In the genomic region with DNA sequence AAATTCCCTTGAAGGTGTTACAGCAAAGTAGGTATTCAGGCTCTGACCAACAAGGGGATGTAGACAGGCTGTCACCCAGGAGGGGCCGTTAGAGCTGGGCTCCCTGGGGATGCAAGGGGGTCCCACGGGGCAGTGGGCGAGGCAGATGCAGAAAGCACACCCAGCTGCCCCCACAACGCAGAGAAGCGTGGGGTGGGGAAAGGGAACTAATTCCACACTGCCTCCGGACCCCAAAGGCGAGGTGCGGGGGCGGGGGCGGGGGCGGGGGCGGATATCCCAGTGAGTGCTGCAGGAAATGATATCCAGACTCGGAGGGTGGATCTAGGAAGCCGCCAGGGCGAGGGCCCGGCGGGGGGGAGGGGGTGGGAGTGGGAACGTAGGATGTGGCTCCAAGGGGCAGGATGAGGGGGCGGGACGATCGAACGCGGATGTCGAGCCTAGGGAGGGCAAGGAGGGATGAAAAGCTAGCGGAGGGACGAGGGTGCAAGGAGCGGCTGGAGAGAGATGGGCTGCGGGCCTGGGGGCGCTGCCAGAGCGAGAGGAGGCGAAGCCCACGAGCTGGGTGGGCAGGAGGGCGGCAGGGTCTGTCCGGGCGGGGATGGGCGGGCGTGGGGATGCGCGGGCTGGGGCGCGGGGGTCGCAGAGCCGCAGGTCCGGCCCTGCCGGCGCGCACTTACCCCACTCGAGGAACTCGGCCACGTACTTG, we compare ENCODE assay signal across 1 cellular context.
A peak's percentile ranks its signal among the peaks of the same experiment; 100 is the strongest.
TF ChIP-seq lines count a peak whose summit lies in the region.

No MANE protein-coding gene starts in this region.

TF ChIP-seq in HepG2, 621 proteins besides CTCF, POLR2A, EP300 and RAD21:
- TF ChIP-seq, protein P1, sequence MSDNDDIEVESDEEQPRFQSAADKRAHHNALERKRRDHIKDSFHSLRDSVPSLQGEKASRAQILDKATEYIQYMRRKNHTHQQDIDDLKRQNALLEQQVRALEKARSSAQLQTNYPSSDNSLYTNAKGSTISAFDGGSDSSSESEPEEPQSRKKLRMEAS (IDR thresholded peaks at IDR 0.05), result peak; percentile 9; the same call in 1 of the 2 replicates
- TF ChIP-seq, protein P2, sequence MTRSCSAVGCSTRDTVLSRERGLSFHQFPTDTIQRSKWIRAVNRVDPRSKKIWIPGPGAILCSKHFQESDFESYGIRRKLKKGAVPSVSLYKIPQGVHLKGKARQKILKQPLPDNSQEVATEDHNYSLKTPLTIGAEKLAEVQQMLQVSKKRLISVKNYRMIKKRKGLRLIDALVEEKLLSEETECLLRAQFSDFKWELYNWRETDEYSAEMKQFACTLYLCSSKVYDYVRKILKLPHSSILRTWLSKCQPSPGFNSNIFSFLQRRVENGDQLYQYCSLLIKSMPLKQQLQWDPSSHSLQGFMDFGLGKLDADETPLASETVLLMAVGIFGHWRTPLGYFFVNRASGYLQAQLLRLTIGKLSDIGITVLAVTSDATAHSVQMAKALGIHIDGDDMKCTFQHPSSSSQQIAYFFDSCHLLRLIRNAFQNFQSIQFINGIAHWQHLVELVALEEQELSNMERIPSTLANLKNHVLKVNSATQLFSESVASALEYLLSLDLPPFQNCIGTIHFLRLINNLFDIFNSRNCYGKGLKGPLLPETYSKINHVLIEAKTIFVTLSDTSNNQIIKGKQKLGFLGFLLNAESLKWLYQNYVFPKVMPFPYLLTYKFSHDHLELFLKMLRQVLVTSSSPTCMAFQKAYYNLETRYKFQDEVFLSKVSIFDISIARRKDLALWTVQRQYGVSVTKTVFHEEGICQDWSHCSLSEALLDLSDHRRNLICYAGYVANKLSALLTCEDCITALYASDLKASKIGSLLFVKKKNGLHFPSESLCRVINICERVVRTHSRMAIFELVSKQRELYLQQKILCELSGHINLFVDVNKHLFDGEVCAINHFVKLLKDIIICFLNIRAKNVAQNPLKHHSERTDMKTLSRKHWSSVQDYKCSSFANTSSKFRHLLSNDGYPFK (CRISPR knock-in tag; IDR thresholded peaks at IDR 0.05; ENCODE audit: borderline replicate concordance), result no peak
- TF ChIP-seq SP2 (CRISPR knock-in tag; IDR thresholded peaks at IDR 0.05), result peak; percentile 33; the same call in 1 of the 2 replicates
- peak; percentile 25; the same call in 1 of the 2 replicates for TF ChIP-seq SAP130 (CRISPR knock-in tag; IDR thresholded peaks at IDR 0.05; ENCODE audit: low read depth)
- TF ChIP-seq, protein P3, sequence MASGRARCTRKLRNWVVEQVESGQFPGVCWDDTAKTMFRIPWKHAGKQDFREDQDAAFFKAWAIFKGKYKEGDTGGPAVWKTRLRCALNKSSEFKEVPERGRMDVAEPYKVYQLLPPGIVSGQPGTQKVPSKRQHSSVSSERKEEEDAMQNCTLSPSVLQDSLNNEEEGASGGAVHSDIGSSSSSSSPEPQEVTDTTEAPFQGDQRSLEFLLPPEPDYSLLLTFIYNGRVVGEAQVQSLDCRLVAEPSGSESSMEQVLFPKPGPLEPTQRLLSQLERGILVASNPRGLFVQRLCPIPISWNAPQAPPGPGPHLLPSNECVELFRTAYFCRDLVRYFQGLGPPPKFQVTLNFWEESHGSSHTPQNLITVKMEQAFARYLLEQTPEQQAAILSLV (CRISPR knock-in tag; IDR thresholded peaks at IDR 0.05; ENCODE audit: borderline replicate concordance), result 0 out of 2 replicates have a peak, but pooled peaks have one; percentile 24
- no peak for TF ChIP-seq RFX3 (CRISPR knock-in tag; IDR thresholded peaks at IDR 0.05)
- 0 out of 2 replicates have a peak, but pooled peaks have one; percentile 8 for TF ChIP-seq PHF8 (CRISPR knock-in tag; IDR thresholded peaks at IDR 0.05)
- TF ChIP-seq HOXA3 (CRISPR knock-in tag; IDR thresholded peaks at IDR 0.05), result peak; percentile 33; the same call in 1 of the 2 replicates
- TF ChIP-seq HDAC1 (CRISPR knock-in tag; IDR thresholded peaks at IDR 0.05), result 0 out of 2 replicates have a peak, but pooled peaks have one; percentile 19
- TF ChIP-seq ZNF776 (CRISPR knock-in tag; IDR thresholded peaks at IDR 0.05), result 0 out of 2 replicates have a peak, but pooled peaks have one; percentile 40
- no peak for TF ChIP-seq NONO (IDR thresholded peaks at IDR 0.05)
- TF ChIP-seq NONO (CRISPR knock-in tag; conservative IDR thresholded peaks at IDR 0.05), result 0 out of 2 replicates have a peak, but pooled peaks have one; percentile 23
- 0 out of 2 replicates have a peak, but pooled peaks have one; percentile 21 for TF ChIP-seq KDM2A (CRISPR knock-in tag; IDR thresholded peaks at IDR 0.05; ENCODE audit: borderline replicate concordance, low read depth)
- TF ChIP-seq, protein P4, sequence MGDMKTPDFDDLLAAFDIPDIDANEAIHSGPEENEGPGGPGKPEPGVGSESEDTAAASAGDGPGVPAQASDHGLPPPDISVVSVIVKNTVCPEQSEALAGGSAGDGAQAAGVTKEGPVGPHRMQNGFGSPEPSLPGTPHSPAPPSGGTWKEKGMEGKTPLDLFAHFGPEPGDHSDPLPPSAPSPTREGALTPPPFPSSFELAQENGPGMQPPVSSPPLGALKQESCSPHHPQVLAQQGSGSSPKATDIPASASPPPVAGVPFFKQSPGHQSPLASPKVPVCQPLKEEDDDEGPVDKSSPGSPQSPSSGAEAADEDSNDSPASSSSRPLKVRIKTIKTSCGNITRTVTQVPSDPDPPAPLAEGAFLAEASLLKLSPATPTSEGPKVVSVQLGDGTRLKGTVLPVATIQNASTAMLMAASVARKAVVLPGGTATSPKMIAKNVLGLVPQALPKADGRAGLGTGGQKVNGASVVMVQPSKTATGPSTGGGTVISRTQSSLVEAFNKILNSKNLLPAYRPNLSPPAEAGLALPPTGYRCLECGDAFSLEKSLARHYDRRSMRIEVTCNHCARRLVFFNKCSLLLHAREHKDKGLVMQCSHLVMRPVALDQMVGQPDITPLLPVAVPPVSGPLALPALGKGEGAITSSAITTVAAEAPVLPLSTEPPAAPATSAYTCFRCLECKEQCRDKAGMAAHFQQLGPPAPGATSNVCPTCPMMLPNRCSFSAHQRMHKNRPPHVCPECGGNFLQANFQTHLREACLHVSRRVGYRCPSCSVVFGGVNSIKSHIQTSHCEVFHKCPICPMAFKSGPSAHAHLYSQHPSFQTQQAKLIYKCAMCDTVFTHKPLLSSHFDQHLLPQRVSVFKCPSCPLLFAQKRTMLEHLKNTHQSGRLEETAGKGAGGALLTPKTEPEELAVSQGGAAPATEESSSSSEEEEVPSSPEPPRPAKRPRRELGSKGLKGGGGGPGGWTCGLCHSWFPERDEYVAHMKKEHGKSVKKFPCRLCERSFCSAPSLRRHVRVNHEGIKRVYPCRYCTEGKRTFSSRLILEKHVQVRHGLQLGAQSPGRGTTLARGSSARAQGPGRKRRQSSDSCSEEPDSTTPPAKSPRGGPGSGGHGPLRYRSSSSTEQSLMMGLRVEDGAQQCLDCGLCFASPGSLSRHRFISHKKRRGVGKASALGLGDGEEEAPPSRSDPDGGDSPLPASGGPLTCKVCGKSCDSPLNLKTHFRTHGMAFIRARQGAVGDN (CRISPR knock-in tag; IDR thresholded peaks at IDR 0.05), result peak; percentile 37; the same call in 1 of the 2 replicates
- TF ChIP-seq ZIK1 (CRISPR knock-in tag; IDR thresholded peaks at IDR 0.05; ENCODE audit: borderline replicate concordance, low read depth), result no peak
- 0 out of 2 replicates have a peak, but pooled peaks have one; percentile 25 for TF ChIP-seq KDM5B (CRISPR knock-in tag; IDR thresholded peaks at IDR 0.05; ENCODE audit: borderline replicate concordance)
- TF ChIP-seq GATAD1 (CRISPR knock-in tag; IDR thresholded peaks at IDR 0.05), result peak; percentile 25; the same call in 1 of the 2 replicates
- TF ChIP-seq, protein P5, sequence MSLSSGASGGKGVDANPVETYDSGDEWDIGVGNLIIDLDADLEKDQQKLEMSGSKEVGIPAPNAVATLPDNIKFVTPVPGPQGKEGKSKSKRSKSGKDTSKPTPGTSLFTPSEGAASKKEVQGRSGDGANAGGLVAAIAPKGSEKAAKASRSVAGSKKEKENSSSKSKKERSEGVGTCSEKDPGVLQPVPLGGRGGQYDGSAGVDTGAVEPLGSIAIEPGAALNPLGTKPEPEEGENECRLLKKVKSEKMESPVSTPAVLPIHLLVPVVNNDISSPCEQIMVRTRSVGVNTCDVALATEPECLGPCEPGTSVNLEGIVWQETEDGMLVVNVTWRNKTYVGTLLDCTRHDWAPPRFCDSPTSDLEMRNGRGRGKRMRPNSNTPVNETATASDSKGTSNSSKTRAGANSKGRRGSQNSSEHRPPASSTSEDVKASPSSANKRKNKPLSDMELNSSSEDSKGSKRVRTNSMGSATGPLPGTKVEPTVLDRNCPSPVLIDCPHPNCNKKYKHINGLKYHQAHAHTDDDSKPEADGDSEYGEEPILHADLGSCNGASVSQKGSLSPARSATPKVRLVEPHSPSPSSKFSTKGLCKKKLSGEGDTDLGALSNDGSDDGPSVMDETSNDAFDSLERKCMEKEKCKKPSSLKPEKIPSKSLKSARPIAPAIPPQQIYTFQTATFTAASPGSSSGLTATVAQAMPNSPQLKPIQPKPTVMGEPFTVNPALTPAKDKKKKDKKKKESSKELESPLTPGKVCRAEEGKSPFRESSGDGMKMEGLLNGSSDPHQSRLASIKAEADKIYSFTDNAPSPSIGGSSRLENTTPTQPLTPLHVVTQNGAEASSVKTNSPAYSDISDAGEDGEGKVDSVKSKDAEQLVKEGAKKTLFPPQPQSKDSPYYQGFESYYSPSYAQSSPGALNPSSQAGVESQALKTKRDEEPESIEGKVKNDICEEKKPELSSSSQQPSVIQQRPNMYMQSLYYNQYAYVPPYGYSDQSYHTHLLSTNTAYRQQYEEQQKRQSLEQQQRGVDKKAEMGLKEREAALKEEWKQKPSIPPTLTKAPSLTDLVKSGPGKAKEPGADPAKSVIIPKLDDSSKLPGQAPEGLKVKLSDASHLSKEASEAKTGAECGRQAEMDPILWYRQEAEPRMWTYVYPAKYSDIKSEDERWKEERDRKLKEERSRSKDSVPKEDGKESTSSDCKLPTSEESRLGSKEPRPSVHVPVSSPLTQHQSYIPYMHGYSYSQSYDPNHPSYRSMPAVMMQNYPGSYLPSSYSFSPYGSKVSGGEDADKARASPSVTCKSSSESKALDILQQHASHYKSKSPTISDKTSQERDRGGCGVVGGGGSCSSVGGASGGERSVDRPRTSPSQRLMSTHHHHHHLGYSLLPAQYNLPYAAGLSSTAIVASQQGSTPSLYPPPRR (CRISPR knock-in tag; IDR thresholded peaks at IDR 0.05; ENCODE audit: borderline replicate concordance), result no peak
- TF ChIP-seq KMT2A (CRISPR knock-in tag; IDR thresholded peaks at IDR 0.05), result no peak
